Comparison of ENCODE assay signal across 14 cellular contexts in genomic region chr2:70461414-70461813, GRCh38.
DNase-seq lines count a peak whose midpoint lies in the region; ATAC-seq and TF ChIP-seq lines count a peak whose summit lies in the region.
"Had no signal": no experiment of that assay in that cellular context is flagged by ENCODE, and none has a peak within 500 bp of the region (broad histone marks: within the 10 kb centered on the region; RNA-seq: fewer than 3 reads in every experiment).

No MANE protein-coding gene starts in this region.

- H3K27me3 ChIP-seq in endodermal cell (ENCODE audit: control insufficient read depth, insufficient read depth, low read length, poor library complexity, severe bottlenecking): no peaks in the 10 kb centered on the region
- H3K27me3 ChIP-seq in mesendoderm (ENCODE audit: insufficient read depth, low read length, poor library complexity): no peaks in the 10 kb centered on the region
- H3K27me3 ChIP-seq: BLaER1 treated with 17β-estradiol and CSF1 and Interleukin-3, amounts not matched to agents 10 nM and 100 nM had no signal

- no peak overlapping the region for H3K4me3 Mint-ChIP-seq in endodermal cell
- H3K4me3 Mint-ChIP-seq in activated CD8-positive, alpha-beta T cell treated with anti-CD3 and anti-CD28 coated beads, Interleukin-2, amount 10 ng/mL, durations not matched to agents 7 days and 5 days: no peak overlapping the region
- H3K4me3 Mint-ChIP-seq: CD4-positive, CD25-positive, alpha-beta regulatory T cell; GM23338 had no signal

- H4K8ac ChIP-seq in mesendoderm (ENCODE audit: low read depth, low read length): no peak overlapping the region

- H4K5ac ChIP-seq in mesendoderm (ENCODE audit: low read length): no peak overlapping the region

- peak; percentile 9 for DNase-seq in COLO829 (ENCODE audit: low spot score)
- DNase-seq in M059J (ENCODE audit: low read depth): peak; percentile 15
- DNase-seq in endodermal cell: no peak
- DNase-seq in mesendoderm: peak; percentile 53
- no peak for DNase-seq in activated CD8-positive, alpha-beta T cell treated with anti-CD3 and anti-CD28 coated beads, Interleukin-2, amount 10 ng/mL, durations not matched to agents 7 days and 5 days
- DNase-seq in SW 1271 (lab: John Stamatoyannopoulos, UW): no peak
- DNase-seq: 8988T; CD4-positive, CD25-positive, alpha-beta regulatory T cell; DMS79; H7 had no signal

- H2AK5ac ChIP-seq in mesendoderm (ENCODE audit: low read length): no peak overlapping the region

- CTCF ChIA-PET in activated CD8-positive, alpha-beta T cell treated with anti-CD3 and anti-CD28 coated beads, Interleukin-2, amount 10 ng/mL, durations not matched to agents 7 days and 5 days (lab: Charles Lee): no interaction called here

- no peaks in the 10 kb centered on the region for H3K79me1 ChIP-seq in mesendoderm (ENCODE audit: low read length)

- H3K79me2 ChIP-seq in mesendoderm (ENCODE audit: control insufficient read depth, insufficient read depth, low read length): no peaks in the 10 kb centered on the region

- no peak overlapping the region for H3K18ac ChIP-seq in mesendoderm (ENCODE audit: low read length)

- H3K4me1 ChIP-seq in endodermal cell (ENCODE audit: control insufficient read depth, insufficient read depth, low read length) (peaks cover 8% of the 10 kb centered on the region), mesendoderm (ENCODE audit: control insufficient read depth, low read depth, low read length) (peaks cover 5% of the 10 kb centered on the region)
- H3K4me1 ChIP-seq: BLaER1 treated with 17β-estradiol and CSF1 and Interleukin-3, amounts not matched to agents 10 nM and 100 nM had no signal

- H3K36me3 Mint-ChIP-seq in endodermal cell (ENCODE audit: low read depth): no peaks in the 10 kb centered on the region
- H3K36me3 Mint-ChIP-seq in activated CD8-positive, alpha-beta T cell treated with anti-CD3 and anti-CD28 coated beads, Interleukin-2, amount 10 ng/mL, durations not matched to agents 7 days and 5 days (ENCODE audit: low read depth): no peaks in the 10 kb centered on the region
- H3K36me3 Mint-ChIP-seq: CD4-positive, CD25-positive, alpha-beta regulatory T cell had no signal

- no peak overlapping the region for H3K4ac ChIP-seq in mesendoderm (ENCODE audit: low read depth, low read length)

- no peak overlapping the region for H3K4me3 ChIP-seq in endodermal cell (ENCODE audit: low read length)
- H3K4me3 ChIP-seq in mesendoderm (ENCODE audit: low read length): no peak overlapping the region
- H3K4me3 ChIP-seq: BLaER1 treated with 17β-estradiol and CSF1 and Interleukin-3, amounts not matched to agents 10 nM and 100 nM; GM23338 had no signal

- TF ChIP-seq CTCF in endodermal cell (conservative IDR thresholded peaks at IDR 0.05): no peak

- H3K36me3 ChIP-seq in endodermal cell (ENCODE audit: control insufficient read depth, insufficient read depth, low read length) (no peaks in the 10 kb centered on the region), mesendoderm (ENCODE audit: control insufficient read depth, insufficient read depth, low read length) (no peaks in the 10 kb centered on the region)

- H3K9ac ChIP-seq in endodermal cell (ENCODE audit: extremely low read depth, low read length, poor library complexity, severe bottlenecking) (no peak overlapping the region), mesendoderm (ENCODE audit: low read length) (no peak overlapping the region)
- H3K9ac ChIP-seq: BLaER1 treated with 17β-estradiol and CSF1 and Interleukin-3, amounts not matched to agents 10 nM and 100 nM had no signal

- H3K27me3 Mint-ChIP-seq in endodermal cell (ENCODE audit: insufficient read depth): no peaks in the 10 kb centered on the region
- H3K27me3 Mint-ChIP-seq in activated CD8-positive, alpha-beta T cell treated with anti-CD3 and anti-CD28 coated beads, Interleukin-2, amount 10 ng/mL, durations not matched to agents 7 days and 5 days (ENCODE audit: low read depth): peaks cover 14% of the 10 kb centered on the region

- H3K27ac Mint-ChIP-seq in endodermal cell: peak overlapping the region; percentile 17
- H3K27ac Mint-ChIP-seq in activated CD8-positive, alpha-beta T cell treated with anti-CD3 and anti-CD28 coated beads, Interleukin-2, amount 10 ng/mL, durations not matched to agents 7 days and 5 days: no peak overlapping the region
- H3K27ac Mint-ChIP-seq: CD4-positive, CD25-positive, alpha-beta regulatory T cell; GM23338 had no signal

- peaks cover 37% of the 10 kb centered on the region for H3K4me1 Mint-ChIP-seq in endodermal cell
- H3K4me1 Mint-ChIP-seq in activated CD8-positive, alpha-beta T cell treated with anti-CD3 and anti-CD28 coated beads, Interleukin-2, amount 10 ng/mL, durations not matched to agents 7 days and 5 days (ENCODE audit: low read depth): peaks cover 10% of the 10 kb centered on the region

- H3K4me2 ChIP-seq in mesendoderm (ENCODE audit: low read length): no peak overlapping the region
- H3K4me2 ChIP-seq: BLaER1 treated with 17β-estradiol and CSF1 and Interleukin-3, amounts not matched to agents 10 nM and 100 nM; GM23338 had no signal

- H2BK5ac ChIP-seq in mesendoderm (ENCODE audit: low read length): no peak overlapping the region

- no peak overlapping the region for H3K56ac ChIP-seq in mesendoderm (ENCODE audit: low read length)

- H3K27ac ChIP-seq in endodermal cell (ENCODE audit: low read depth, low read length) (no peak overlapping the region), mesendoderm (ENCODE audit: low read depth, low read length) (no peak overlapping the region)
- H3K27ac ChIP-seq: BLaER1 treated with 17β-estradiol and CSF1 and Interleukin-3, amounts not matched to agents 10 nM and 100 nM had no signal

- 74% methylated on average over 4 of the region's 4 CpGs; no CpG with 5 or more reads in 1 of the 2 experiments for WGBS in endodermal cell (ENCODE audit: insufficient coverage in 1 of 2, insufficient read length in 1 of 2), 2 experiments
- no CpG with 5 or more reads among the region's 4 CpGs for WGBS in mesendoderm (ENCODE audit: extremely low coverage, insufficient coverage, low lambda C conversion rate)

- H3K9me3 Mint-ChIP-seq in endodermal cell: no peaks in the 10 kb centered on the region
- no peaks in the 10 kb centered on the region for H3K9me3 Mint-ChIP-seq in activated CD8-positive, alpha-beta T cell treated with anti-CD3 and anti-CD28 coated beads, Interleukin-2, amount 10 ng/mL, durations not matched to agents 7 days and 5 days (ENCODE audit: insufficient read depth)
- H3K9me3 Mint-ChIP-seq: GM23338 had no signal

- ATAC-seq in GM21825 (IDR thresholded peaks at IDR 0.05; ENCODE audit: unreplicated experiment): no peak
- no peak for ATAC-seq in activated CD8-positive, alpha-beta T cell treated with anti-CD3 and anti-CD28 coated beads, Interleukin-2, amount 10 ng/mL, durations not matched to agents 7 days and 5 days
- ATAC-seq: GM23338, HepG2 had no signal

- no peak overlapping the region for H3K23ac ChIP-seq in mesendoderm (ENCODE audit: low read length)

- H2BK15ac ChIP-seq in mesendoderm (replicated peaks; ENCODE audit: low read depth): no peak overlapping the region

- H2BK120ac ChIP-seq in mesendoderm (ENCODE audit: low read depth, low read length): no peak overlapping the region

- H3K9me3 ChIP-seq in endodermal cell (ENCODE audit: control insufficient read depth, low read length): no peaks in the 10 kb centered on the region
- H3K9me3 ChIP-seq: BLaER1 treated with 17β-estradiol and CSF1 and Interleukin-3, amounts not matched to agents 10 nM and 100 nM had no signal

- POLR2A ChIA-PET in activated CD8-positive, alpha-beta T cell treated with anti-CD3 and anti-CD28 coated beads, Interleukin-2, amount 10 ng/mL, durations not matched to agents 7 days and 5 days (lab: Charles Lee): no interaction called here

Comparison
In these comparisons a context has a peak if more than half of its experiments do, and no peak if none do; other contexts are left out.
1. DNase-seq: peak in COLO829 (single experiment), M059J (single experiment) and mesendoderm (single experiment); none in endodermal cell (single experiment), activated CD8-positive, alpha-beta T cell treated with anti-CD3 and anti-CD28 coated beads, Interleukin-2, amount 10 ng/mL, durations not matched to agents 7 days and 5 days (single experiment) and SW 1271 (0 of 2).